Comparison of ENCODE assay signal across 15 cellular contexts in genomic region chr11:77201370-77201769, GRCh38.
"Had no signal": no experiment of that assay in that cellular context is flagged by ENCODE, and none has a peak within 500 bp of the region (broad histone marks: within the 10 kb centered on the region; RNA-seq: fewer than 3 reads in every experiment).

No MANE protein-coding gene starts in this region.

- H3K27ac ChIP-seq: gastroesophageal sphincter, hepatocyte, skin epidermis had no signal

- H3K4me3 ChIP-seq: gastroesophageal sphincter, hepatocyte, skin epidermis had no signal

- H3K9me3 ChIP-seq: gastroesophageal sphincter had no signal

- H2AFZ ChIP-seq: hepatocyte had no signal

- H3K27me3 ChIP-seq: gastroesophageal sphincter, hepatocyte had no signal

- DNase-seq: activated CD8-positive, alpha-beta T cell treated with anti-CD3 and anti-CD28 coated beads for 36 hours; activated naive CD4-positive, alpha-beta T cell treated with anti-CD3 and anti-CD28 coated beads for 36 hours; amniotic stem cell; islet precursor cell; mammary epithelial cell; naive B cell; retina; stimulated activated CD4-positive, alpha-beta T cell treated with anti-CD3 and anti-CD28 coated beads, Interleukin-15, amount 100 ng/mL, for 24 hours; stimulated activated CD4-positive, alpha-beta T cell treated with anti-CD3 and anti-CD28 coated beads, Interleukin-4, amount 100 ng/mL, for 1 hour; stimulated activated naive CD4-positive, alpha-beta T cell had no signal

- H3K79me2 ChIP-seq: hepatocyte had no signal

- FAIRE-seq: colon, endometrium had no signal

- ATAC-seq: activated CD8-positive, alpha-beta T cell treated with anti-CD3 and anti-CD28 coated beads for 36 hours; gastroesophageal sphincter had no signal

- H3K36me3 ChIP-seq: gastroesophageal sphincter had no signal

- H3K4me1 ChIP-seq: gastroesophageal sphincter had no signal

- H3K4me2 ChIP-seq: hepatocyte had no signal
